16 cellular contexts compared by ENCODE assay signal in the genomic region with DNA sequence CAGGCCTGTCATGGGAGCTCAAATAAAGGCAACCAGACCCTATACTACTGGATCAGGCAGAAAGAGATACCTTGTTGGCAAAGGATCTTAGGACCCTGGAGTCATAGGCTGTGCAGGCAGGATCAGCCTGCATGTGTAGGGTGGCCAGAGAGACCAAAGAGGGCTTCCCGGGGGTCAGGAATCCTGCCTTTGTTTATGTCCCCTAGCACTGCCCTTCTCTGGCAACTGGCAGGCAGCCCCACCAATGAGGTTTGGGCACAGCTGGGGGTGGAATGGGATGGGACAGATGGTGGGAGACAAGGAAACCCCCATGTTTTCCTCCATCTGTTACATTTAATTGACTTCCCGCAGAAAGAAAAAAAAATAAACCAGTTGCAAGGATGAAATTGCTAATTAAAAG.
"Had no signal": no experiment of that assay in that cellular context is flagged by ENCODE, and none has a peak within 500 bp of the region (broad histone marks: within the 10 kb centered on the region; RNA-seq: fewer than 3 reads in every experiment).

No MANE protein-coding gene starts in this region.

- H3K4me1 Mint-ChIP-seq: activated CD4-positive, alpha-beta memory T cell treated with anti-CD3 and anti-CD28 coated beads, Interleukin-2, amount 10 ng/mL, durations not matched to agents 7 days and 5 days; activated naive CD8-positive, alpha-beta T cell treated with anti-CD3 and anti-CD28 coated beads, Interleukin-2, amount 50 U/mL, for 24 hours had no signal

- ATAC-seq: activated naive CD8-positive, alpha-beta T cell treated with anti-CD3 and anti-CD28 coated beads, Interleukin-2, amount 50 U/mL, for 24 hours; activated T-cell treated with anti-CD3 and anti-CD28 coated beads, Interleukin-2, amount 50 U/mL, for 72 hours; gastrocnemius medialis; left ventricle myocardium superior had no signal

- H3K27ac ChIP-seq: cardiac muscle cell, gastrocnemius medialis, sigmoid colon, upper lobe of left lung had no signal

- H3K4me1 ChIP-seq: gastrocnemius medialis, sigmoid colon, upper lobe of left lung had no signal

- H3K36me3 ChIP-seq: cardiac muscle cell, gastrocnemius medialis, sigmoid colon, upper lobe of left lung had no signal

- H3K9me3 ChIP-seq: gastrocnemius medialis, sigmoid colon, upper lobe of left lung had no signal

- H3K27me3 ChIP-seq: cardiac muscle cell had no signal

- H3K4me3 Mint-ChIP-seq: activated CD4-positive, alpha-beta memory T cell treated with anti-CD3 and anti-CD28 coated beads, Interleukin-2, amount 10 ng/mL, durations not matched to agents 7 days and 5 days; activated naive CD8-positive, alpha-beta T cell treated with anti-CD3 and anti-CD28 coated beads, Interleukin-2, amount 50 U/mL, for 24 hours; activated T-cell treated with anti-CD3 and anti-CD28 coated beads, Interleukin-2, amount 50 U/mL, for 72 hours; nephron; T-helper 2 cell treated with Interferon-gamma antibody and Interleukin-4, amounts not matched to agents 5 μg/mL and 100 μg/mL, for 36 hours had no signal

- DNase-seq: activated CD4-positive, alpha-beta memory T cell treated with anti-CD3 and anti-CD28 coated beads, Interleukin-2, amount 10 ng/mL, durations not matched to agents 7 days and 5 days; activated naive CD4-positive, alpha-beta T cell; activated naive CD8-positive, alpha-beta T cell treated with anti-CD3 and anti-CD28 coated beads, Interleukin-2, amount 50 U/mL, for 24 hours; activated T-cell treated with anti-CD3 and anti-CD28 coated beads, Interleukin-2, amount 50 U/mL, for 72 hours; cortex of kidney; effector CD8-positive, alpha-beta T cell; gastrocnemius medialis; left ventricle myocardium superior; mesendoderm; sigmoid colon; stimulated activated CD4-positive, alpha-beta T cell treated with anti-CD3 and anti-CD28 coated beads, Interleukin-12 subunit alpha, Interleukin-12 subunit beta, amount 100 ng/mL, for 4 hours; stimulated activated naive CD4-positive, alpha-beta T cell treated with Interleukin-2 at 50 U/mL for 16 hours; upper lobe of left lung had no signal

- H3K27ac Mint-ChIP-seq: activated CD4-positive, alpha-beta memory T cell treated with anti-CD3 and anti-CD28 coated beads, Interleukin-2, amount 10 ng/mL, durations not matched to agents 7 days and 5 days; activated naive CD8-positive, alpha-beta T cell treated with anti-CD3 and anti-CD28 coated beads, Interleukin-2, amount 50 U/mL, for 24 hours; activated T-cell treated with anti-CD3 and anti-CD28 coated beads, Interleukin-2, amount 50 U/mL, for 72 hours; nephron; T-helper 2 cell treated with Interferon-gamma antibody and Interleukin-4, amounts not matched to agents 5 μg/mL and 100 μg/mL, for 36 hours had no signal

- H3K9me3 Mint-ChIP-seq: activated CD4-positive, alpha-beta memory T cell treated with anti-CD3 and anti-CD28 coated beads, Interleukin-2, amount 10 ng/mL, durations not matched to agents 7 days and 5 days; activated naive CD8-positive, alpha-beta T cell treated with anti-CD3 and anti-CD28 coated beads, Interleukin-2, amount 50 U/mL, for 24 hours; activated T-cell treated with anti-CD3 and anti-CD28 coated beads, Interleukin-2, amount 50 U/mL, for 72 hours; nephron; T-helper 2 cell treated with Interferon-gamma antibody and Interleukin-4, amounts not matched to agents 5 μg/mL and 100 μg/mL, for 36 hours had no signal

- H3K4me3 ChIP-seq: cardiac muscle cell, gastrocnemius medialis, sigmoid colon, upper lobe of left lung had no signal
